ENCODE assay signal across 22 cellular contexts in the genomic region with DNA sequence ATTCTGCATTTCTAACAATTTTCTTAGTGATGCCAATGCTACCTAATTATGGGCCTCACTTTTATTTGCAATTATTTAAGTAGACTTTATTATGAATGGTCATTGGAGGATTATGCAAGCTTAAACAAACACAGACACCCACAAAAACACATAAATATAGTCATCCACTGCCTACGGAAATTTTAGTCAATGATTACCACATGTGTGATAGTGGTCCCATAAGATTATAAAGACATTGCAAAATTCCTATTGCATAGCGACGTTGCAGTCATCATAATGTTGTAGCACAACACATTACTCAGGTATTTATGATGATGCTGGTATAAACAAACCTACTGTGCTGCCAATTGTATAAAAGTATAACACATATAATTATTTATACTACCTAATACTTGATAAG.
DNase-seq lines count a peak whose midpoint lies in the region; ATAC-seq and TF ChIP-seq lines count a peak whose summit lies in the region.
"Had no signal": no experiment of that assay in that cellular context is flagged by ENCODE, and none has a peak within 500 bp of the region (broad histone marks: within the 10 kb centered on the region; RNA-seq: fewer than 3 reads in every experiment).

No MANE protein-coding gene starts in this region.

- POLR2A ChIA-PET in naive thymus-derived CD8-positive, alpha-beta T cell (lab: Charles Lee), result no interaction called here

- H3K27me3 Mint-ChIP-seq in naive thymus-derived CD8-positive, alpha-beta T cell, result peaks cover 0 to 1% (median 0%) of the 10 kb centered on the region in 5 donors
- H3K27me3 Mint-ChIP-seq: activated B cell treated with CpG ODN at 0.5 μM for 24 hours; activated naive CD8-positive, alpha-beta T cell treated with anti-CD3 and anti-CD28 coated beads, Interleukin-2, amount 50 U/mL, for 24 hours had no signal

- TF ChIP-seq CTCF in choroid plexus epithelial cell (conservative IDR thresholded peaks at IDR 0.05; ENCODE audit: low read depth, low read length), result no peak

- H3K9me3 Mint-ChIP-seq in naive thymus-derived CD8-positive, alpha-beta T cell, result peaks cover 0 to 10% (median 3%) of the 10 kb centered on the region in 9 donors
- H3K9me3 Mint-ChIP-seq: activated B cell treated with CpG ODN at 0.5 μM for 24 hours; activated naive CD8-positive, alpha-beta T cell treated with anti-CD3 and anti-CD28 coated beads, Interleukin-2, amount 50 U/mL, for 24 hours; activated T-helper 1 cell treated with anti-CD3 and anti-CD28 coated beads, Interleukin-12 subunit alpha, Interleukin-12 subunit beta, Interleukin-2, Interleukin-4 antibody, amounts not matched to agents 30 ng/mL and 10 ng/mL and 1 ng/mL, durations not matched to agents 14 hours and 24 hours and 36 hours; T-helper 1 cell treated with Interleukin-12 subunit alpha and Interleukin-12 subunit beta and Interleukin-4 antibody, amounts not matched to agents 30 μg/mL and 1 μg/mL, for 36 hours had no signal

- H3K36me3 Mint-ChIP-seq in naive thymus-derived CD8-positive, alpha-beta T cell, result no peaks in the 10 kb centered on the region

- ATAC-seq in GM18520 (IDR thresholded peaks at IDR 0.05; ENCODE audit: unreplicated experiment), result no peak
- ATAC-seq in naive thymus-derived CD8-positive, alpha-beta T cell, result no peak
- ATAC-seq: activated naive CD8-positive, alpha-beta T cell treated with anti-CD3 and anti-CD28 coated beads, Interleukin-2, amount 50 U/mL, for 24 hours; gastroesophageal sphincter; left lung had no signal

- no peaks in the 10 kb centered on the region for H3K4me1 Mint-ChIP-seq in naive thymus-derived CD8-positive, alpha-beta T cell
- H3K4me1 Mint-ChIP-seq: activated B cell treated with CpG ODN at 0.5 μM for 24 hours; activated naive CD8-positive, alpha-beta T cell treated with anti-CD3 and anti-CD28 coated beads, Interleukin-2, amount 50 U/mL, for 24 hours had no signal

- no peak overlapping the region for H3K4me3 Mint-ChIP-seq in naive thymus-derived CD8-positive, alpha-beta T cell
- H3K4me3 Mint-ChIP-seq: activated B cell treated with CpG ODN at 0.5 μM for 24 hours; activated naive CD8-positive, alpha-beta T cell treated with anti-CD3 and anti-CD28 coated beads, Interleukin-2, amount 50 U/mL, for 24 hours; activated T-helper 1 cell treated with anti-CD3 and anti-CD28 coated beads, Interleukin-12 subunit alpha, Interleukin-12 subunit beta, Interleukin-2, Interleukin-4 antibody, amounts not matched to agents 30 ng/mL and 10 ng/mL and 1 ng/mL, durations not matched to agents 14 hours and 24 hours and 36 hours; T-helper 1 cell treated with Interleukin-12 subunit alpha and Interleukin-12 subunit beta and Interleukin-4 antibody, amounts not matched to agents 30 μg/mL and 1 μg/mL, for 36 hours had no signal

- peak; percentile 76 for DNase-seq in EL
- DNase-seq in M059J (ENCODE audit: low read depth), result peak; percentile 48
- DNase-seq in choroid plexus epithelial cell (ENCODE audit: low read depth), result peak; percentile 41
- DNase-seq in kidney glomerular epithelial cell (lab: John Stamatoyannopoulos, UW), result peak; percentile 27
- no peak for DNase-seq in DMS 273 treated with DMSO at 0.1 percent for 48 hours (lab: John Stamatoyannopoulos, UW)
- DNase-seq in naive thymus-derived CD8-positive, alpha-beta T cell, result no peak
- no peak for DNase-seq in AG08395 (ENCODE audit: low spot score)
- DNase-seq: activated B cell treated with CpG ODN at 0.5 μM for 24 hours; activated naive CD8-positive, alpha-beta T cell treated with anti-CD3 and anti-CD28 coated beads, Interleukin-2, amount 50 U/mL, for 24 hours; AML-193; central memory CD4-positive, alpha-beta T cell; left lung; NCI-H1694 treated with DMSO at 0.1 percent for 48 hours; NCI-H345; nucleus accumbens; SHP77; sigmoid colon; stimulated activated CD4-positive, alpha-beta T cell treated with anti-CD3 and anti-CD28 coated beads, Interleukin-2, amount 100 ng/mL, for 24 hours had no signal

- no peak overlapping the region for H3K27ac Mint-ChIP-seq in naive thymus-derived CD8-positive, alpha-beta T cell
- H3K27ac Mint-ChIP-seq: activated B cell treated with CpG ODN at 0.5 μM for 24 hours; activated naive CD8-positive, alpha-beta T cell treated with anti-CD3 and anti-CD28 coated beads, Interleukin-2, amount 50 U/mL, for 24 hours; activated T-helper 1 cell treated with anti-CD3 and anti-CD28 coated beads, Interleukin-12 subunit alpha, Interleukin-12 subunit beta, Interleukin-2, Interleukin-4 antibody, amounts not matched to agents 30 ng/mL and 10 ng/mL and 1 ng/mL, durations not matched to agents 14 hours and 24 hours and 36 hours; T-helper 1 cell treated with Interleukin-12 subunit alpha and Interleukin-12 subunit beta and Interleukin-4 antibody, amounts not matched to agents 30 μg/mL and 1 μg/mL, for 36 hours had no signal

- H3K4me3 ChIP-seq in choroid plexus epithelial cell (ENCODE audit: low read depth, low read length), result no peak overlapping the region
- H3K4me3 ChIP-seq: gastroesophageal sphincter, left lung, sigmoid colon had no signal

Comparison
In these comparisons a context has a peak if more than half of its experiments do, and no peak if none do; other contexts are left out.
1. DNase-seq: peak in EL (single experiment), M059J (single experiment), choroid plexus epithelial cell (single experiment) and kidney glomerular epithelial cell (single experiment); none in DMS 273 treated with DMSO at 0.1 percent for 48 hours (single experiment), naive thymus-derived CD8-positive, alpha-beta T cell (0 of 10) and AG08395 (single experiment).